Comparison of ENCODE assay signal across 35 cellular contexts in genomic region chr3:50825841-50826240, GRCh38.
"Had no signal": no experiment of that assay in that cellular context is flagged by ENCODE, and none has a peak within 500 bp of the region (broad histone marks: within the 10 kb centered on the region; RNA-seq: fewer than 3 reads in every experiment).

No MANE protein-coding gene starts in this region.

- H3K27me3 Mint-ChIP-seq: activated CD4-positive, alpha-beta memory T cell treated with anti-CD3 and anti-CD28 coated beads, Interleukin-2, amount 10 ng/mL, durations not matched to agents 7 days and 5 days; activated naive CD4-positive, alpha-beta T cell treated with anti-CD3 and anti-CD28 coated beads, Interleukin-2, amount 50 U/mL, for 24 hours; brain; stimulated activated naive CD8-positive, alpha-beta T cell treated with anti-CD3 and anti-CD28 coated beads, Interleukin-15, Interleukin-2, amounts not matched to agents 100 ng/mL and 50 ng/mL, for 24 hours had no signal

- H3K4me3 Mint-ChIP-seq: activated CD4-positive, alpha-beta memory T cell treated with anti-CD3 and anti-CD28 coated beads, Interleukin-2, amount 10 ng/mL, durations not matched to agents 7 days and 5 days; activated CD4-positive, alpha-beta T cell treated with anti-CD3 and anti-CD28 coated beads, Interleukin-2, amount 10 ng/mL, durations not matched to agents 7 days and 5 days; activated naive CD4-positive, alpha-beta T cell treated with anti-CD3 and anti-CD28 coated beads, Interleukin-2, amount 50 U/mL, for 24 hours; activated naive CD8-positive, alpha-beta T cell treated with anti-CD3 and anti-CD28 coated beads, Interleukin-2, amount 50 U/mL, for 24 hours; activated T-cell treated with anti-CD3 and anti-CD28 coated beads, Interleukin-2, amount 50 U/mL, for 4 hours; brain; effector memory CD8-positive, alpha-beta T cell; naive thymus-derived CD8-positive, alpha-beta T cell; neural crest cell; stimulated activated naive CD8-positive, alpha-beta T cell treated with anti-CD3 and anti-CD28 coated beads, Interleukin-15, Interleukin-2, amounts not matched to agents 100 ng/mL and 50 ng/mL, for 24 hours; WTC11 had no signal

- H3K36me3 Mint-ChIP-seq: activated naive CD4-positive, alpha-beta T cell treated with anti-CD3 and anti-CD28 coated beads, Interleukin-2, amount 50 U/mL, for 24 hours had no signal

- H3K9ac ChIP-seq: parathyroid adenoma had no signal

- H3K4me3 ChIP-seq: cardiac muscle cell, colonic mucosa, gastrocnemius medialis, left lung, lower lobe of right lung, psoas muscle, thoracic aorta had no signal

- H3K4me1 Mint-ChIP-seq: activated CD4-positive, alpha-beta memory T cell treated with anti-CD3 and anti-CD28 coated beads, Interleukin-2, amount 10 ng/mL, durations not matched to agents 7 days and 5 days; activated CD4-positive, alpha-beta T cell treated with anti-CD3 and anti-CD28 coated beads, Interleukin-2, amount 10 ng/mL, durations not matched to agents 7 days and 5 days; activated naive CD8-positive, alpha-beta T cell treated with anti-CD3 and anti-CD28 coated beads, Interleukin-2, amount 50 U/mL, for 24 hours; brain; neural crest cell had no signal

- H3K9me3 ChIP-seq: colonic mucosa, gastrocnemius medialis, left lung, lower lobe of right lung, psoas muscle, thoracic aorta had no signal

- DNase-seq: activated CD4-positive, alpha-beta memory T cell treated with anti-CD3 and anti-CD28 coated beads, Interleukin-2, amount 10 ng/mL, durations not matched to agents 7 days and 5 days; activated CD4-positive, alpha-beta T cell treated with anti-CD3 and anti-CD28 coated beads for 1 hour; activated CD4-positive, alpha-beta T cell treated with anti-CD3 and anti-CD28 coated beads, Interleukin-2, amount 10 ng/mL, durations not matched to agents 7 days and 5 days; activated CD8-positive, alpha-beta memory T cell treated with anti-CD3 and anti-CD28 coated beads, Interleukin-2, amount 50 U/mL, for 48 hours; activated naive CD8-positive, alpha-beta T cell treated with anti-CD3 and anti-CD28 coated beads, Interleukin-2, amount 50 U/mL, for 24 hours; activated T-cell treated with anti-CD3 and anti-CD28 coated beads, Interleukin-2, amount 50 U/mL, for 4 hours; amygdala; cerebellar nuclear complex; colonic mucosa; effector memory CD8-positive, alpha-beta T cell; erythroblast; gastrocnemius medialis; head of caudate nucleus; hippocampal formation; kidney glomerular epithelial cell; left lung; lower lobe of right lung; mesenchymal stem cell; naive thymus-derived CD8-positive, alpha-beta T cell; occipital lobe; psoas muscle; right cardiac atrium; stimulated activated CD4-positive, alpha-beta T cell treated with anti-CD3 and anti-CD28 coated beads, Interleukin-12 subunit alpha, Interleukin-12 subunit beta, amount 100 ng/mL, for 4 hours; stimulated activated CD4-positive, alpha-beta T cell treated with anti-CD3 and anti-CD28 coated beads, Interleukin-4, amount 100 ng/mL, for 1 hour; T-helper 2 cell; trophoblast cell had no signal

- H3K36me3 ChIP-seq: cardiac muscle cell, colonic mucosa, gastrocnemius medialis, left lung, lower lobe of right lung, thoracic aorta had no signal

- H3K27ac Mint-ChIP-seq: activated CD4-positive, alpha-beta memory T cell treated with anti-CD3 and anti-CD28 coated beads, Interleukin-2, amount 10 ng/mL, durations not matched to agents 7 days and 5 days; activated CD4-positive, alpha-beta T cell treated with anti-CD3 and anti-CD28 coated beads, Interleukin-2, amount 10 ng/mL, durations not matched to agents 7 days and 5 days; activated naive CD4-positive, alpha-beta T cell treated with anti-CD3 and anti-CD28 coated beads, Interleukin-2, amount 50 U/mL, for 24 hours; activated naive CD8-positive, alpha-beta T cell treated with anti-CD3 and anti-CD28 coated beads, Interleukin-2, amount 50 U/mL, for 24 hours; activated T-helper 2 cell treated with anti-CD3 and anti-CD28 coated beads, Interferon-gamma antibody, Interleukin-2, Interleukin-4, amounts not matched to agents 10 μg/mL and 5 μg/mL and 100 μg/mL, durations not matched to agents 14 hours and 24 hours and 36 hours; brain; effector memory CD8-positive, alpha-beta T cell; naive thymus-derived CD8-positive, alpha-beta T cell; stimulated activated naive CD8-positive, alpha-beta T cell treated with anti-CD3 and anti-CD28 coated beads, Interleukin-15, Interleukin-2, amounts not matched to agents 100 ng/mL and 50 ng/mL, for 24 hours; WTC11 had no signal

- H3K9me3 Mint-ChIP-seq: activated CD4-positive, alpha-beta memory T cell treated with anti-CD3 and anti-CD28 coated beads, Interleukin-2, amount 10 ng/mL, durations not matched to agents 7 days and 5 days; activated CD4-positive, alpha-beta T cell treated with anti-CD3 and anti-CD28 coated beads, Interleukin-2, amount 10 ng/mL, durations not matched to agents 7 days and 5 days; activated T-cell treated with anti-CD3 and anti-CD28 coated beads, Interleukin-2, amount 50 U/mL, for 4 hours; activated T-helper 2 cell treated with anti-CD3 and anti-CD28 coated beads, Interferon-gamma antibody, Interleukin-2, Interleukin-4, amounts not matched to agents 10 μg/mL and 5 μg/mL and 100 μg/mL, durations not matched to agents 14 hours and 24 hours and 36 hours; effector memory CD8-positive, alpha-beta T cell; stimulated activated naive CD8-positive, alpha-beta T cell treated with anti-CD3 and anti-CD28 coated beads, Interleukin-15, Interleukin-2, amounts not matched to agents 100 ng/mL and 50 ng/mL, for 24 hours had no signal

- H3K4me1 ChIP-seq: colonic mucosa, gastrocnemius medialis, left lung, lower lobe of right lung, parathyroid adenoma, psoas muscle had no signal

- H2AFZ ChIP-seq: parathyroid adenoma had no signal

- H3K27me3 ChIP-seq: cardiac muscle cell, colonic mucosa, gastrocnemius medialis, left lung had no signal

- H3K27ac ChIP-seq: cardiac muscle cell, colonic mucosa, gastrocnemius medialis, left lung, lower lobe of right lung, parathyroid adenoma, psoas muscle, thoracic aorta had no signal

- ATAC-seq: activated naive CD8-positive, alpha-beta T cell treated with anti-CD3 and anti-CD28 coated beads, Interleukin-2, amount 50 U/mL, for 24 hours; activated T-cell treated with anti-CD3 and anti-CD28 coated beads, Interleukin-2, amount 50 U/mL, for 4 hours; effector memory CD8-positive, alpha-beta T cell; gastrocnemius medialis; left lung; lower lobe of right lung; naive thymus-derived CD8-positive, alpha-beta T cell; psoas muscle; right cardiac atrium; WTC11 had no signal
